ENCODE assay signal across 11 cellular contexts in genomic region chr7:131031100-131031868, GRCh38.
DNase-seq lines count a peak whose midpoint lies in the region; ATAC-seq and TF ChIP-seq lines count a peak whose summit lies in the region.
"Had no signal": no experiment of that assay in that cellular context is flagged by ENCODE, and none has a peak within 500 bp of the region (broad histone marks: within the 10 kb centered on the region; RNA-seq: fewer than 3 reads in every experiment).

No MANE protein-coding gene starts in this region.

- WGBS in heart right ventricle, 2 donors, result 75 to 87% methylated on average over 7 of the region's 7 CpGs

- H3K9me2 ChIP-seq in DOHH2 (replicated peaks; ENCODE audit: control insufficient read depth, low read length), result no peaks in the 10 kb centered on the region

- H3K4me1 ChIP-seq in DOHH2 (ENCODE audit: control insufficient read depth, low read length) (peaks cover 64% of the 10 kb centered on the region), lower lobe of right lung (peaks cover 81% of the 10 kb centered on the region), heart right ventricle (peaks cover 6 to 89% (median 60%) of the 10 kb centered on the region in 9 donors)

- peaks cover 94% of the 10 kb centered on the region for H3K79me2 ChIP-seq in DOHH2 (ENCODE audit: control insufficient read depth, low read length)

- peaks cover 42% of the 10 kb centered on the region for H3K36me3 ChIP-seq in DOHH2 (ENCODE audit: control insufficient read depth, low read length)
- H3K36me3 ChIP-seq in lower lobe of right lung, result no peaks in the 10 kb centered on the region
- peaks cover 0 to 6% (median 0%) of the 10 kb centered on the region in 9 donors for H3K36me3 ChIP-seq in heart right ventricle

- peak overlapping the region; percentile 97 for H3K27ac Mint-ChIP-seq in T-helper 17 cell
- H3K27ac Mint-ChIP-seq in HFFc6, result no peak overlapping the region

- DNase-seq in T-helper 17 cell (peak in 1 of 3 donors; percentile 2), lower lobe of right lung (no peak), heart right ventricle (no peak), HFFc6 (no peak), DMS79 treated with DMSO at 0.1 percent for 48 hours (lab: John Stamatoyannopoulos, UW) (no peak)
- DNase-seq: COR-L47, NCI-H446, nucleus accumbens had no signal

- no peak overlapping the region for H3K4me3 ChIP-seq in DOHH2 (ENCODE audit: low read length)
- no peak overlapping the region for H3K4me3 ChIP-seq in lower lobe of right lung
- no peak overlapping the region for H3K4me3 ChIP-seq in heart right ventricle

- H3K27me3 Mint-ChIP-seq in T-helper 17 cell (no peaks in the 10 kb centered on the region), HFFc6 (ENCODE audit: insufficient read depth) (no peaks in the 10 kb centered on the region; the same call in none of the 2 replicates)

- H3K27ac ChIP-seq in DOHH2 (ENCODE audit: low read depth, low read length) (no peak overlapping the region), lower lobe of right lung (no peak overlapping the region), heart right ventricle (no peak overlapping the region)

- H3K36me3 Mint-ChIP-seq in T-helper 17 cell (ENCODE audit: low read depth) (peaks cover 8% of the 10 kb centered on the region), HFFc6 (ENCODE audit: low read depth) (peaks cover 36% of the 10 kb centered on the region)

- H3K27me3 ChIP-seq in DOHH2 (ENCODE audit: control insufficient read depth, low read length), result no peaks in the 10 kb centered on the region
- no peaks in the 10 kb centered on the region for H3K27me3 ChIP-seq in lower lobe of right lung (ENCODE audit: low read depth)
- no peaks in the 10 kb centered on the region for H3K27me3 ChIP-seq in heart right ventricle

- no peak for TF ChIP-seq CTCF in DOHH2 (IDR thresholded peaks at IDR 0.05; ENCODE audit: low read depth, low read length, poor library complexity, severe bottlenecking)
- no peak for TF ChIP-seq CTCF in lower lobe of right lung (IDR thresholded peaks at IDR 0.05)
- no peak for TF ChIP-seq CTCF in heart right ventricle (IDR thresholded peaks at IDR 0.05)
- no peak for TF ChIP-seq CTCF in HFFc6 (IDR thresholded peaks at IDR 0.05)

- H3K4me2 ChIP-seq in DOHH2 (ENCODE audit: low read length), result 0 out of 2 replicates have a peak overlapping the region, but pooled peaks have one; percentile 5

- H3K4me1 Mint-ChIP-seq in T-helper 17 cell (peaks cover 73% of the 10 kb centered on the region), HFFc6 (ENCODE audit: low read depth) (peaks cover 78% of the 10 kb centered on the region)

- H3K4me3 Mint-ChIP-seq in T-helper 17 cell, result peak overlapping the region; percentile 89
- no peak overlapping the region for H3K4me3 Mint-ChIP-seq in HFFc6

- H3K9me3 ChIP-seq in DOHH2 (ENCODE audit: control insufficient read depth, insufficient read depth, low read length) (no peaks in the 10 kb centered on the region), T-helper 17 cell (ENCODE audit: control insufficient read depth, low read length, poor library complexity, severe bottlenecking) (no peaks in the 10 kb centered on the region), lower lobe of right lung (no peaks in the 10 kb centered on the region), heart right ventricle (no peaks in the 10 kb centered on the region)

- peaks cover 42% of the 10 kb centered on the region; the same call in 1 of the 2 replicates for H4K20me1 ChIP-seq in DOHH2 (ENCODE audit: control insufficient read depth, insufficient read depth, low read depth, low read length)

- intact Hi-C loops in lower lobe of right lung (cut with DNase I) (no loop called here), heart right ventricle (cut with DNase I) (loop anchor here in 1 of 10 donors (10.0 kb wide), 1 partner anchor 46 kb away; no protein-coding TSS in a partner anchor)

- peaks cover 8% of the 10 kb centered on the region for H3F3A ChIP-seq in DOHH2 (ENCODE audit: control insufficient read depth, insufficient read depth)

- ATAC-seq in GM19035 (IDR thresholded peaks at IDR 0.05; ENCODE audit: unreplicated experiment) (peak; percentile 75), HG02884 (IDR thresholded peaks at IDR 0.05; ENCODE audit: unreplicated experiment) (peak; percentile 75), T-helper 17 cell (peak; percentile 11), lower lobe of right lung (no peak), heart right ventricle (no peak)

- H3K9me3 Mint-ChIP-seq in HFFc6, result no peaks in the 10 kb centered on the region

Comparison
In these comparisons a context has a peak if more than half of its experiments do, and no peak if none do; other contexts are left out.
1. ATAC-seq: peak in GM19035 (single experiment), HG02884 (single experiment) and T-helper 17 cell (single experiment); none in lower lobe of right lung (0 of 2) and heart right ventricle (0 of 8).